Comparison of ENCODE assay signal across 21 cellular contexts in genomic region chr21:44850208-44850800, GRCh38. TPM values are rescaled to one million over a fixed set of nuclear protein-coding genes. Genes with fewer than 3 reads are reported as not detected.
DNase-seq lines count a peak whose midpoint lies in the region; ATAC-seq, FAIRE-seq and TF ChIP-seq lines count a peak whose summit lies in the region.
"Had no signal": no experiment of that assay in that cellular context is flagged by ENCODE, and none has a peak within 500 bp of the region (broad histone marks: within the 10 kb centered on the region; RNA-seq: fewer than 3 reads in every experiment).

No MANE protein-coding gene starts in this region.

- H3K36me3 Mint-ChIP-seq in activated CD4-positive, alpha-beta T cell treated with anti-CD3 and anti-CD28 coated beads, Interleukin-2, amount 10 ng/mL, durations not matched to agents 7 days and 5 days (ENCODE audit: low read depth), result peaks cover 34% of the 10 kb centered on the region
- H3K36me3 Mint-ChIP-seq in activated T-cell treated with anti-CD3 and anti-CD28 coated beads, Interleukin-2, amount 50 U/mL, for 72 hours (ENCODE audit: insufficient read depth in 2 of 2), result peaks cover 2 to 11% of the 10 kb centered on the region in 2 donors

- peak overlapping the region; percentile 54 for H3K27ac ChIP-seq in BLaER1
- peak overlapping the region in 3 of 4 donors; percentile 34 to 85 (median 73) for H3K27ac ChIP-seq in Peyer's patch
- no peak overlapping the region for H3K27ac ChIP-seq in kidney (ENCODE audit: low read depth in 2 of 2, low read length in 2 of 2)
- peak overlapping the region; percentile 13 for H3K27ac ChIP-seq in neutrophil
- H3K27ac ChIP-seq: A549, C4-2B, SJSA1 had no signal

- no peak overlapping the region for H3K27ac Mint-ChIP-seq in activated CD4-positive, alpha-beta T cell treated with anti-CD3 and anti-CD28 coated beads, Interleukin-2, amount 10 ng/mL, durations not matched to agents 7 days and 5 days
- no peak overlapping the region for H3K27ac Mint-ChIP-seq in activated T-cell treated with anti-CD3 and anti-CD28 coated beads, Interleukin-2, amount 50 U/mL, for 72 hours

- no peak overlapping the region for H3K4me3 ChIP-seq in BLaER1
- H3K4me3 ChIP-seq in Peyer's patch, result no peak overlapping the region
- H3K4me3 ChIP-seq in kidney (ENCODE audit: low read length in 2 of 2), result no peak overlapping the region
- no peak overlapping the region for H3K4me3 ChIP-seq in neutrophil (ENCODE audit: low read depth in 1 of 2, low read length in 1 of 2)
- H3K4me3 ChIP-seq: A549, HAP-1, SJSA1 had no signal

- peak overlapping the region; percentile 44; the same call in 1 of the 2 replicates for H3K9ac ChIP-seq in BLaER1
- no peak overlapping the region for H3K9ac ChIP-seq in kidney (ENCODE audit: low read length in 2 of 2)

- H3K9me3 ChIP-seq in BLaER1 (no peaks in the 10 kb centered on the region), Peyer's patch (no peaks in the 10 kb centered on the region), kidney (ENCODE audit: control insufficient read depth in 1 of 2, low read length in 2 of 2) (no peaks in the 10 kb centered on the region), neutrophil (no peaks in the 10 kb centered on the region)
- H3K9me3 ChIP-seq: A549, HAP-1, SJSA1 had no signal

- TF ChIP-seq CTCF in Peyer's patch (IDR thresholded peaks at IDR 0.05) (peak in 1 of 6 experiments; percentile 7), kidney (IDR thresholded peaks at IDR 0.05; ENCODE audit: borderline replicate concordance, extremely low read depth, insufficient read depth) (no peak), neutrophil (IDR thresholded peaks at IDR 0.05) (no peak)

- peaks cover 55% of the 10 kb centered on the region for H3K4me1 Mint-ChIP-seq in activated CD4-positive, alpha-beta T cell treated with anti-CD3 and anti-CD28 coated beads, Interleukin-2, amount 10 ng/mL, durations not matched to agents 7 days and 5 days
- H3K4me1 Mint-ChIP-seq in activated T-cell treated with anti-CD3 and anti-CD28 coated beads, Interleukin-2, amount 50 U/mL, for 72 hours (ENCODE audit: low read depth), result peaks cover 41% of the 10 kb centered on the region

- no peak overlapping the region for H3K4me3 Mint-ChIP-seq in activated CD4-positive, alpha-beta T cell treated with anti-CD3 and anti-CD28 coated beads, Interleukin-2, amount 10 ng/mL, durations not matched to agents 7 days and 5 days
- H3K4me3 Mint-ChIP-seq in activated T-cell treated with anti-CD3 and anti-CD28 coated beads, Interleukin-2, amount 50 U/mL, for 72 hours, result no peak overlapping the region

- CTCF ChIA-PET in activated CD4-positive, alpha-beta T cell treated with anti-CD3 and anti-CD28 coated beads, Interleukin-2, amount 10 ng/mL, durations not matched to agents 7 days and 5 days (lab: Charles Lee), result interaction anchor here (0.9 kb wide), 1 partner anchor 22 kb away, joined by 3 read pairs; no protein-coding TSS in a partner anchor

- H3K9me3 Mint-ChIP-seq in activated CD4-positive, alpha-beta T cell treated with anti-CD3 and anti-CD28 coated beads, Interleukin-2, amount 10 ng/mL, durations not matched to agents 7 days and 5 days, result no peaks in the 10 kb centered on the region
- no peaks in the 10 kb centered on the region for H3K9me3 Mint-ChIP-seq in activated T-cell treated with anti-CD3 and anti-CD28 coated beads, Interleukin-2, amount 50 U/mL, for 72 hours

- ATAC-seq in left lobe of liver, result no peak
- no peak for ATAC-seq in activated T-cell treated with anti-CD3 and anti-CD28 coated beads, Interleukin-2, amount 50 U/mL, for 72 hours (replicated peaks in 1 of 2)
- ATAC-seq: A549 had no signal

- FAIRE-seq in kidney (lab: Jason Lieb, UNC), result no peak
- FAIRE-seq: A549, GM19239 had no signal

- H3K36me3 ChIP-seq in BLaER1, result peaks cover 54% of the 10 kb centered on the region
- H3K36me3 ChIP-seq in Peyer's patch, result peaks cover 0 to 65% (median 0%) of the 10 kb centered on the region in 3 donors
- H3K36me3 ChIP-seq in kidney (ENCODE audit: control insufficient read depth in 1 of 2, insufficient read depth in 2 of 2, low read length in 2 of 2), result peaks cover 25 to 36% of the 10 kb centered on the region in 2 donors
- H3K36me3 ChIP-seq in neutrophil, result peaks cover 67% of the 10 kb centered on the region

- peaks cover 100% of the 10 kb centered on the region for H3K4me1 ChIP-seq in BLaER1
- H3K4me1 ChIP-seq in Peyer's patch, result peaks cover 8 to 65% (median 13%) of the 10 kb centered on the region in 4 donors
- H3K4me1 ChIP-seq in kidney (ENCODE audit: control insufficient read depth in 1 of 2, insufficient read depth in 1 of 2, low read depth in 1 of 2, low read length in 2 of 2), result peaks cover 19 to 23% of the 10 kb centered on the region in 2 donors
- peaks cover 42 to 43% of the 10 kb centered on the region in 2 experiments for H3K4me1 ChIP-seq in neutrophil (ENCODE audit: control insufficient read depth in 1 of 2, insufficient read depth in 1 of 2, low read depth in 1 of 2, low read length in 1 of 2)

- intact Hi-C loops in kidney (cut with DNase I), result no loop called here

- no peaks in the 10 kb centered on the region for H3K27me3 Mint-ChIP-seq in activated CD4-positive, alpha-beta T cell treated with anti-CD3 and anti-CD28 coated beads, Interleukin-2, amount 10 ng/mL, durations not matched to agents 7 days and 5 days
- H3K27me3 Mint-ChIP-seq in activated T-cell treated with anti-CD3 and anti-CD28 coated beads, Interleukin-2, amount 50 U/mL, for 72 hours (ENCODE audit: low read depth), result no peaks in the 10 kb centered on the region

- H4K20me1 ChIP-seq in BLaER1, result peaks cover 70% of the 10 kb centered on the region

- TF ChIP-seq POLR2A in Peyer's patch (IDR thresholded peaks at IDR 0.05), result no peak

- H3K27me3 ChIP-seq in BLaER1 (no peaks in the 10 kb centered on the region), Peyer's patch (no peaks in the 10 kb centered on the region), neutrophil (no peaks in the 10 kb centered on the region)
- H3K27me3 ChIP-seq: SJSA1 had no signal

- POLR2A ChIA-PET in activated CD4-positive, alpha-beta T cell treated with anti-CD3 and anti-CD28 coated beads, Interleukin-2, amount 10 ng/mL, durations not matched to agents 7 days and 5 days (lab: Charles Lee), result no interaction called here

- H3K4me2 ChIP-seq in BLaER1, result peak overlapping the region; percentile 79
- H3K4me2 ChIP-seq: A549 had no signal

- DNase-seq in Peyer's patch, result peak in 2 of 3 donors; percentile 47 to 57
- peak; percentile 70 for DNase-seq in kidney
- no peak for DNase-seq in activated CD4-positive, alpha-beta T cell treated with anti-CD3 and anti-CD28 coated beads, Interleukin-2, amount 10 ng/mL, durations not matched to agents 7 days and 5 days
- no peak for DNase-seq in HuH-7.5 (ENCODE audit: low spot score)
- no peak for DNase-seq in left lobe of liver (ENCODE audit: low spot score)
- DNase-seq in activated T-cell treated with anti-CD3 and anti-CD28 coated beads, Interleukin-2, amount 50 U/mL, for 72 hours, result no peak
- DNase-seq: COR-L47, DMS153, EL, KG1, NCI-H1436 treated with DMSO at 0.1 percent for 48 hours, NCI-H2029 treated with DMSO at 0.1 percent for 48 hours, NCI-H748 treated with DMSO at 0.1 percent for 48 hours, OCI-M1 had no signal

RNA-seq across cellular contexts. Expression of gene PTTG1IP, which starts 23.2 kb away (rescaled TPM):
- total RNA-seq in Peyer's patch, result 100 to 1,000 TPM in 3 of 4 donors, 10 to 100 TPM in 1; 69.3 to 495 (median 390) TPM
- total RNA-seq in kidney, result 378 TPM
- 187 TPM for polyA plus RNA-seq in kidney (ENCODE audit: insufficient read depth, low read depth, low replicate concordance)
- total RNA-seq in activated CD4-positive, alpha-beta T cell treated with anti-CD3 and anti-CD28 coated beads, Interleukin-2, amount 10 ng/mL, durations not matched to agents 7 days and 5 days, result 10 to 100 TPM; 70.2 to 79.9 TPM
- 73.9 TPM for total RNA-seq in left lobe of liver
- total RNA-seq in activated T-cell treated with anti-CD3 and anti-CD28 coated beads, Interleukin-2, amount 50 U/mL, for 72 hours, result 10 to 100 TPM; 63.9 to 70.5 TPM

RNA-seq across cellular contexts. Expression of gene SUMO3, which starts 32.4 kb away (rescaled TPM):
- total RNA-seq in Peyer's patch, result 10 to 100 TPM; 42.6 to 57.6 (median 49.8) TPM
- 88.6 TPM for total RNA-seq in kidney
- 89.9 TPM for polyA plus RNA-seq in kidney (ENCODE audit: insufficient read depth, low read depth, low replicate concordance)
- 10 to 100 TPM; 91.1 to 97.9 TPM for total RNA-seq in activated CD4-positive, alpha-beta T cell treated with anti-CD3 and anti-CD28 coated beads, Interleukin-2, amount 10 ng/mL, durations not matched to agents 7 days and 5 days
- total RNA-seq in left lobe of liver, result 32.2 TPM
- 10 to 100 TPM; 60.1 to 67.8 TPM for total RNA-seq in activated T-cell treated with anti-CD3 and anti-CD28 coated beads, Interleukin-2, amount 50 U/mL, for 72 hours

RNA-seq across cellular contexts. Expression of gene UBE2G2, which starts 48.7 kb away (rescaled TPM):
- total RNA-seq in Peyer's patch, result 100 to 1,000 TPM in 2 of 4 donors, 10 to 100 TPM in 2; 68.8 to 116 (median 95.1) TPM
- total RNA-seq in kidney, result 86.0 TPM
- 39.4 TPM for polyA plus RNA-seq in kidney (ENCODE audit: insufficient read depth, low read depth, low replicate concordance)
- 100 to 1,000 TPM in 1 of 2 experiments, 10 to 100 TPM in 1; 95.8 to 103 TPM for total RNA-seq in activated CD4-positive, alpha-beta T cell treated with anti-CD3 and anti-CD28 coated beads, Interleukin-2, amount 10 ng/mL, durations not matched to agents 7 days and 5 days
- 43.4 TPM for total RNA-seq in left lobe of liver
- 10 to 100 TPM; 85.2 to 95.6 TPM for total RNA-seq in activated T-cell treated with anti-CD3 and anti-CD28 coated beads, Interleukin-2, amount 50 U/mL, for 72 hours

Comparison
In these comparisons a context has a peak if more than half of its experiments do, and no peak if none do; other contexts are left out.
1. H3K27ac ChIP-seq: peak in BLaER1 (single experiment), Peyer's patch (3 of 4) and neutrophil (single experiment); none in kidney (0 of 2).
2. DNase-seq: peak in Peyer's patch (2 of 3) and kidney (single experiment); none in activated CD4-positive, alpha-beta T cell treated with anti-CD3 and anti-CD28 coated beads, Interleukin-2, amount 10 ng/mL, durations not matched to agents 7 days and 5 days (single experiment), HuH-7.5 (single experiment), left lobe of liver (single experiment) and activated T-cell treated with anti-CD3 and anti-CD28 coated beads, Interleukin-2, amount 50 U/mL, for 72 hours (0 of 2).